In genomic region chr1:37808369-37809319, GRCh38 we compare ENCODE assay signal across 8 cellular contexts. TPM values are rescaled to one million over a fixed set of nuclear protein-coding genes. Genes with fewer than 3 reads are reported as not detected.
DNase-seq lines count a peak whose midpoint lies in the region; ATAC-seq lines count a peak whose summit lies in the region.

No MANE protein-coding gene starts in this region.

- peaks cover 50% of the 10 kb centered on the region for H4K20me1 ChIP-seq in BLaER1

- H3K9me3 ChIP-seq in BLaER1 (no peaks in the 10 kb centered on the region), mononuclear cell (ENCODE audit: low read depth, low read length) (no peaks in the 10 kb centered on the region), thymus (ENCODE audit: control insufficient read depth) (no peaks in the 10 kb centered on the region)

- 10% methylated on average over 54 of the region's 54 CpGs for WGBS in thymus

- H3K4me1 ChIP-seq in BLaER1, result peaks cover 24% of the 10 kb centered on the region
- peaks cover 48% of the 10 kb centered on the region for H3K4me1 ChIP-seq in mononuclear cell (ENCODE audit: insufficient read depth, low read length)
- peaks cover 9% of the 10 kb centered on the region for H3K4me1 ChIP-seq in thymus (ENCODE audit: control insufficient read depth, insufficient read depth, low read length)

- H3K27ac ChIP-seq in BLaER1 (peak overlapping the region; percentile 99), thymus (ENCODE audit: low read depth) (peak overlapping the region; percentile 86)

- no peaks in the 10 kb centered on the region for H3K27me3 ChIP-seq in BLaER1
- no peaks in the 10 kb centered on the region for H3K27me3 ChIP-seq in mononuclear cell (ENCODE audit: insufficient read depth, low read length)
- H3K27me3 ChIP-seq in thymus (ENCODE audit: control insufficient read depth, insufficient read depth), result no peaks in the 10 kb centered on the region

- DNase-seq in NCI-H2107 (lab: John Stamatoyannopoulos, UW), result peak; percentile 42
- DNase-seq in activated CD4-positive, alpha-beta T cell treated with anti-CD3 and anti-CD28 coated beads, Interleukin-2, amount 50 U/mL, for 48 hours, result peak; percentile 53 to 63

- H3K36me3 ChIP-seq in BLaER1 (peaks cover 47% of the 10 kb centered on the region), thymus (ENCODE audit: control insufficient read depth, insufficient read depth) (peaks cover 25% of the 10 kb centered on the region)

- H3K4me3 ChIP-seq in BLaER1 (peak overlapping the region; percentile 100), mononuclear cell (ENCODE audit: low read length) (peak overlapping the region; percentile 88), thymus (ENCODE audit: low read length) (peak overlapping the region; percentile 99)

- ATAC-seq in GM18517 (IDR thresholded peaks at IDR 0.05; ENCODE audit: unreplicated experiment) (peak; percentile 35), HG02973 (IDR thresholded peaks at IDR 0.05; ENCODE audit: unreplicated experiment) (peak; percentile 33), esophagus mucosa (peak; percentile 69)

- H3K9ac ChIP-seq in BLaER1, result peak overlapping the region; percentile 99

- H3K4me2 ChIP-seq in BLaER1, result peak overlapping the region; percentile 95

RNA-seq across cellular contexts. Expression of gene YRDC, which starts 0.6 kb away (rescaled TPM):
- total RNA-seq in esophagus mucosa (14.7 TPM), mononuclear cell (22.2 TPM)
- polyA plus RNA-seq in thymus, result 13.3 TPM

RNA-seq across cellular contexts. Expression of gene C1orf122, which starts 1.1 kb away (rescaled TPM):
- 46.7 TPM for total RNA-seq in esophagus mucosa
- total RNA-seq in mononuclear cell, result 8.5 TPM
- 33.0 TPM for polyA plus RNA-seq in thymus

RNA-seq across cellular contexts. Expression of gene MANEAL, which starts 15.0 kb away (rescaled TPM):
- 3.1 TPM for total RNA-seq in esophagus mucosa
- total RNA-seq in mononuclear cell, result 0.42 TPM
- 1.8 TPM for polyA plus RNA-seq in thymus

RNA-seq across cellular contexts. Expression of gene EPHA10, which starts 43.7 kb away (rescaled TPM):
- total RNA-seq in esophagus mucosa (0.68 TPM), mononuclear cell (not detected)
- polyA plus RNA-seq in thymus, result 0.32 TPM

RNA-seq across cellular contexts. Expression of gene MTF1, which starts 50.7 kb away (rescaled TPM):
- total RNA-seq in esophagus mucosa, result 39.3 TPM
- 8.2 TPM for total RNA-seq in mononuclear cell
- 3.1 TPM for polyA plus RNA-seq in thymus

Comparison
In these comparisons a context has a peak if more than half of its experiments do, and no peak if none do; other contexts are left out.
1. Peak in every context shown above with its lines: DNase-seq, ATAC-seq, H3K4me3 ChIP-seq and H3K27ac ChIP-seq.